1 cellular context compared by ENCODE assay signal in genomic region chr4:174283507-174284180, GRCh38.
TF ChIP-seq lines count a peak whose summit lies in the region.

A gene with protein sequence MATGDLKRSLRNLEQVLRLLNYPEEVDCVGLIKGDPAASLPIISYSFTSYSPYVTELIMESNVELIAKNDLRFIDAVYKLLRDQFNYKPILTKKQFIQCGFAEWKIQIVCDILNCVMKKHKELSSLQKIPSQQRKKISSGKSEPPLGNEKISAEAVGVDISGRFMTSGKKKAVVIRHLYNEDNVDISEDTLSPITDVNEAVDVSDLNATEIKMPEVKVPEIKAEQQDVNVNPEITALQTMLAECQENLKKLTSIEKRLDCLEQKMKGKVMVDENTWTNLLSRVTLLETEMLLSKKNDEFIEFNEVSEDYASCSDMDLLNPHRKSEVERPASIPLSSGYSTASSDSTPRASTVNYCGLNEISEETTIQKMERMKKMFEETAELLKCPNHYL (plus strand): TSS chr4:174283911. CDS start chr4:174299122, 15,211 bp downstream.
A gene with protein sequence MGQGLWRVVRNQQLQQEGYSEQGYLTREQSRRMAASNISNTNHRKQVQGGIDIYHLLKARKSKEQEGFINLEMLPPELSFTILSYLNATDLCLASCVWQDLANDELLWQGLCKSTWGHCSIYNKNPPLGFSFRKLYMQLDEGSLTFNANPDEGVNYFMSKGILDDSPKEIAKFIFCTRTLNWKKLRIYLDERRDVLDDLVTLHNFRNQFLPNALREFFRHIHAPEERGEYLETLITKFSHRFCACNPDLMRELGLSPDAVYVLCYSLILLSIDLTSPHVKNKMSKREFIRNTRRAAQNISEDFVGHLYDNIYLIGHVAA (minus strand): TSS chr4:174283667. CDS start chr4:174263092, 20,575 bp downstream.

TF ChIP-seq in HepG2, 621 proteins besides CTCF, POLR2A, EP300 and RAD21 (continued from another document and continues in another):
- TF ChIP-seq TFDP1 (CRISPR knock-in tag; IDR thresholded peaks at IDR 0.05; ENCODE audit: borderline replicate concordance): peak; percentile 91
- TF ChIP-seq ZBTB20 (CRISPR knock-in tag; IDR thresholded peaks at IDR 0.05; ENCODE audit: borderline replicate concordance, low read depth): no peak
- TF ChIP-seq BCL6 (CRISPR knock-in tag; IDR thresholded peaks at IDR 0.05): peak; percentile 23; the same call in 1 of the 2 replicates
- peak; percentile 98 for TF ChIP-seq KDM5A (IDR thresholded peaks at IDR 0.05; ENCODE audit: borderline replicate concordance, low read length)
- TF ChIP-seq, protein P1, sequence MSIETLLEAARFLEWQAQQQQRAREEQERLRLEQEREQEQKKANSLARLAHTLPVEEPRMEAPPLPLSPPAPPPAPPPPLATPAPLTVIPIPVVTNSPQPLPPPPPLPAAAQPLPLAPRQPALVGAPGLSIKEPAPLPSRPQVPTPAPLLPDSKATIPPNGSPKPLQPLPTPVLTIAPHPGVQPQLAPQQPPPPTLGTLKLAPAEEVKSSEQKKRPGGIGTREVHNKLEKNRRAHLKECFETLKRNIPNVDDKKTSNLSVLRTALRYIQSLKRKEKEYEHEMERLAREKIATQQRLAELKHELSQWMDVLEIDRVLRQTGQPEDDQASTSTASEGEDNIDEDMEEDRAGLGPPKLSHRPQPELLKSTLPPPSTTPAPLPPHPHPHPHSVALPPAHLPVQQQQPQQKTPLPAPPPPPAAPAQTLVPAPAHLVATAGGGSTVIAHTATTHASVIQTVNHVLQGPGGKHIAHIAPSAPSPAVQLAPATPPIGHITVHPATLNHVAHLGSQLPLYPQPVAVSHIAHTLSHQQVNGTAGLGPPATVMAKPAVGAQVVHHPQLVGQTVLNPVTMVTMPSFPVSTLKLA (IDR thresholded peaks at IDR 0.05): peak; percentile 52
- TF ChIP-seq SIX4 (CRISPR knock-in tag; IDR thresholded peaks at IDR 0.05): no peak
- no peak for TF ChIP-seq SRF (IDR thresholded peaks at IDR 0.05; ENCODE audit: low read depth, low read length)
- TF ChIP-seq ZNF766 (CRISPR knock-in tag; IDR thresholded peaks at IDR 0.05; ENCODE audit: borderline replicate concordance): 0 out of 2 replicates have a peak, but pooled peaks have one; percentile 34
- TF ChIP-seq ZNF556 (CRISPR knock-in tag; IDR thresholded peaks at IDR 0.05; ENCODE audit: borderline replicate concordance): peak; percentile 62; the same call in 1 of the 2 replicates
- TF ChIP-seq SRY (CRISPR knock-in tag; IDR thresholded peaks at IDR 0.05): 0 out of 2 replicates have a peak, but pooled peaks have one; percentile 27
- TF ChIP-seq, protein P2, sequence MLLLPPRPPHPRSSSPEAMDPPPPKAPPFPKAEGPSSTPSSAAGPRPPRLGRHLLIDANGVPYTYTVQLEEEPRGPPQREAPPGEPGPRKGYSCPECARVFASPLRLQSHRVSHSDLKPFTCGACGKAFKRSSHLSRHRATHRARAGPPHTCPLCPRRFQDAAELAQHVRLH (CRISPR knock-in tag; IDR thresholded peaks at IDR 0.05; ENCODE audit: borderline replicate concordance, low read depth): peak; percentile 78
- no peak for TF ChIP-seq ZFP36 (IDR thresholded peaks at IDR 0.05; ENCODE audit: borderline replicate concordance, low read depth, low read length, partially characterized antibody)
- no peak for TF ChIP-seq NR2F2 (IDR thresholded peaks at IDR 0.05; ENCODE audit: borderline replicate concordance, low read depth)
- TF ChIP-seq CREBL2 (CRISPR knock-in tag; IDR thresholded peaks at IDR 0.05; ENCODE audit: borderline replicate concordance): no peak
- peak; percentile 52; the same call in 1 of the 2 replicates for TF ChIP-seq FOXO1 (CRISPR knock-in tag; IDR thresholded peaks at IDR 0.05)
- TF ChIP-seq ZNF160 (CRISPR knock-in tag; IDR thresholded peaks at IDR 0.05): peak; percentile 74
- TF ChIP-seq NFKBIZ (CRISPR knock-in tag; IDR thresholded peaks at IDR 0.05): no peak
- TF ChIP-seq DNMT1 (CRISPR knock-in tag; IDR thresholded peaks at IDR 0.05): no peak
- peak; percentile 54 for TF ChIP-seq TCF7 (IDR thresholded peaks at IDR 0.05; ENCODE audit: low read depth)
- TF ChIP-seq ZNF263 (CRISPR knock-in tag; IDR thresholded peaks at IDR 0.05): peak; percentile 50; the same call in 1 of the 2 replicates
- TF ChIP-seq ZBTB21 (CRISPR knock-in tag; IDR thresholded peaks at IDR 0.05): 0 out of 2 replicates have a peak, but pooled peaks have one; percentile 38
- TF ChIP-seq ZNF543 (CRISPR knock-in tag; IDR thresholded peaks at IDR 0.05): peak; percentile 68
- TF ChIP-seq ZSCAN29 (CRISPR knock-in tag; conservative IDR thresholded peaks at IDR 0.05): 0 out of 2 replicates have a peak, but pooled peaks have one; percentile 64
- TF ChIP-seq ZNF691 (CRISPR knock-in tag; IDR thresholded peaks at IDR 0.05; ENCODE audit: borderline replicate concordance, low read depth): no peak
- peak; percentile 29; the same call in 1 of the 2 replicates for TF ChIP-seq ZNF124 (CRISPR knock-in tag; IDR thresholded peaks at IDR 0.05)
- peak; percentile 12; the same call in 1 of the 2 replicates for TF ChIP-seq HNF4A (CRISPR knock-in tag; IDR thresholded peaks at IDR 0.05)
- TF ChIP-seq HCFC1 (IDR thresholded peaks at IDR 0.05; ENCODE audit: low read depth, low read length): peak; percentile 54; the same call in 1 of the 2 replicates
- TF ChIP-seq, protein P3, sequence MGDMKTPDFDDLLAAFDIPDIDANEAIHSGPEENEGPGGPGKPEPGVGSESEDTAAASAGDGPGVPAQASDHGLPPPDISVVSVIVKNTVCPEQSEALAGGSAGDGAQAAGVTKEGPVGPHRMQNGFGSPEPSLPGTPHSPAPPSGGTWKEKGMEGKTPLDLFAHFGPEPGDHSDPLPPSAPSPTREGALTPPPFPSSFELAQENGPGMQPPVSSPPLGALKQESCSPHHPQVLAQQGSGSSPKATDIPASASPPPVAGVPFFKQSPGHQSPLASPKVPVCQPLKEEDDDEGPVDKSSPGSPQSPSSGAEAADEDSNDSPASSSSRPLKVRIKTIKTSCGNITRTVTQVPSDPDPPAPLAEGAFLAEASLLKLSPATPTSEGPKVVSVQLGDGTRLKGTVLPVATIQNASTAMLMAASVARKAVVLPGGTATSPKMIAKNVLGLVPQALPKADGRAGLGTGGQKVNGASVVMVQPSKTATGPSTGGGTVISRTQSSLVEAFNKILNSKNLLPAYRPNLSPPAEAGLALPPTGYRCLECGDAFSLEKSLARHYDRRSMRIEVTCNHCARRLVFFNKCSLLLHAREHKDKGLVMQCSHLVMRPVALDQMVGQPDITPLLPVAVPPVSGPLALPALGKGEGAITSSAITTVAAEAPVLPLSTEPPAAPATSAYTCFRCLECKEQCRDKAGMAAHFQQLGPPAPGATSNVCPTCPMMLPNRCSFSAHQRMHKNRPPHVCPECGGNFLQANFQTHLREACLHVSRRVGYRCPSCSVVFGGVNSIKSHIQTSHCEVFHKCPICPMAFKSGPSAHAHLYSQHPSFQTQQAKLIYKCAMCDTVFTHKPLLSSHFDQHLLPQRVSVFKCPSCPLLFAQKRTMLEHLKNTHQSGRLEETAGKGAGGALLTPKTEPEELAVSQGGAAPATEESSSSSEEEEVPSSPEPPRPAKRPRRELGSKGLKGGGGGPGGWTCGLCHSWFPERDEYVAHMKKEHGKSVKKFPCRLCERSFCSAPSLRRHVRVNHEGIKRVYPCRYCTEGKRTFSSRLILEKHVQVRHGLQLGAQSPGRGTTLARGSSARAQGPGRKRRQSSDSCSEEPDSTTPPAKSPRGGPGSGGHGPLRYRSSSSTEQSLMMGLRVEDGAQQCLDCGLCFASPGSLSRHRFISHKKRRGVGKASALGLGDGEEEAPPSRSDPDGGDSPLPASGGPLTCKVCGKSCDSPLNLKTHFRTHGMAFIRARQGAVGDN (CRISPR knock-in tag; IDR thresholded peaks at IDR 0.05): peak; percentile 72
- TF ChIP-seq RBFOX2 (IDR thresholded peaks at IDR 0.05; ENCODE audit: low read depth, low read length): peak; percentile 66
- TF ChIP-seq ATF1 (CRISPR knock-in tag; IDR thresholded peaks at IDR 0.05): peak; percentile 97
- TF ChIP-seq, protein P4, sequence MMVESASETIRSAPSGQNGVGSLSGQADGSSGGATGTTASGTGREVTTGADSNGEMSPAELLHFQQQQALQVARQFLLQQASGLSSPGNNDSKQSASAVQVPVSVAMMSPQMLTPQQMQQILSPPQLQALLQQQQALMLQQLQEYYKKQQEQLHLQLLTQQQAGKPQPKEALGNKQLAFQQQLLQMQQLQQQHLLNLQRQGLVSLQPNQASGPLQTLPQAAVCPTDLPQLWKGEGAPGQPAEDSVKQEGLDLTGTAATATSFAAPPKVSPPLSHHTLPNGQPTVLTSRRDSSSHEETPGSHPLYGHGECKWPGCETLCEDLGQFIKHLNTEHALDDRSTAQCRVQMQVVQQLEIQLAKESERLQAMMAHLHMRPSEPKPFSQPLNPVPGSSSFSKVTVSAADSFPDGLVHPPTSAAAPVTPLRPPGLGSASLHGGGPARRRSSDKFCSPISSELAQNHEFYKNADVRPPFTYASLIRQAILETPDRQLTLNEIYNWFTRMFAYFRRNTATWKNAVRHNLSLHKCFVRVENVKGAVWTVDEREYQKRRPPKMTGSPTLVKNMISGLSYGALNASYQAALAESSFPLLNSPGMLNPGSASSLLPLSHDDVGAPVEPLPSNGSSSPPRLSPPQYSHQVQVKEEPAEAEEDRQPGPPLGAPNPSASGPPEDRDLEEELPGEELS (CRISPR knock-in tag; IDR thresholded peaks at IDR 0.05): peak; percentile 39; the same call in 1 of the 2 replicates
- TF ChIP-seq ZFY (CRISPR knock-in tag; IDR thresholded peaks at IDR 0.05): peak; percentile 49; the same call in 1 of the 2 replicates
- no peak for TF ChIP-seq TSC22D2 (CRISPR knock-in tag; IDR thresholded peaks at IDR 0.05; ENCODE audit: borderline replicate concordance)
- no peak for TF ChIP-seq GTF2F1 (IDR thresholded peaks at IDR 0.05; ENCODE audit: low read length)
- TF ChIP-seq AGO2 (optimal IDR thresholded peaks at IDR 0.05; ENCODE audit: low read depth, low read length): no peak
- 0 out of 2 replicates have a peak, but pooled peaks have one; percentile 60 for TF ChIP-seq MTF1 (CRISPR knock-in tag; IDR thresholded peaks at IDR 0.05)
- no peak for TF ChIP-seq AFF4 (CRISPR knock-in tag; IDR thresholded peaks at IDR 0.05)
- TF ChIP-seq, protein P5, sequence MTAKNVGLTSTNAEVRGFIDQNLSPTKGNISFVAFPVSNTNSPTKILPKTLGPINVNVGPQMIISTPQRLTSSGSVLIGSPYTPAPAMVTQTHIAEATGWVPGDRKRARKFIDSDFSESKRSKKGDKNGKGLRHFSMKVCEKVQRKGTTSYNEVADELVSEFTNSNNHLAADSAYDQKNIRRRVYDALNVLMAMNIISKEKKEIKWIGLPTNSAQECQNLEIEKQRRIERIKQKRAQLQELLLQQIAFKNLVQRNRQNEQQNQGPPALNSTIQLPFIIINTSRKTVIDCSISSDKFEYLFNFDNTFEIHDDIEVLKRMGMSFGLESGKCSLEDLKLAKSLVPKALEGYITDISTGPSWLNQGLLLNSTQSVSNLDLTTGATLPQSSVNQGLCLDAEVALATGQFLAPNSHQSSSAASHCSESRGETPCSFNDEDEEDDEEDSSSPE (CRISPR knock-in tag; IDR thresholded peaks at IDR 0.05): peak; percentile 90
- no peak; the same call in 1 of the 2 replicates for TF ChIP-seq ZZZ3 (CRISPR knock-in tag; IDR thresholded peaks at IDR 0.05; ENCODE audit: borderline replicate concordance)
- TF ChIP-seq ZNF75D (CRISPR knock-in tag; IDR thresholded peaks at IDR 0.05; ENCODE audit: borderline replicate concordance): no peak
- TF ChIP-seq GFI1 (CRISPR knock-in tag; IDR thresholded peaks at IDR 0.05; ENCODE audit: borderline replicate concordance): 0 out of 2 replicates have a peak, but pooled peaks have one; percentile 33
- peak; percentile 21; the same call in 1 of the 2 replicates for TF ChIP-seq ZNF605 (CRISPR knock-in tag; IDR thresholded peaks at IDR 0.05)
- TF ChIP-seq SP2 (CRISPR knock-in tag; IDR thresholded peaks at IDR 0.05): no peak; the same call in 1 of the 2 replicates
- peak; percentile 85 for TF ChIP-seq RFXAP (CRISPR knock-in tag; IDR thresholded peaks at IDR 0.05; ENCODE audit: borderline replicate concordance)
- TF ChIP-seq, protein P6, sequence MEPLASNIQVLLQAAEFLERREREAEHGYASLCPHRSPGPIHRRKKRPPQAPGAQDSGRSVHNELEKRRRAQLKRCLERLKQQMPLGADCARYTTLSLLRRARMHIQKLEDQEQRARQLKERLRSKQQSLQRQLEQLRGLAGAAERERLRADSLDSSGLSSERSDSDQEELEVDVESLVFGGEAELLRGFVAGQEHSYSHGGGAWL (CRISPR knock-in tag; IDR thresholded peaks at IDR 0.05): 0 out of 2 replicates have a peak, but pooled peaks have one; percentile 29
